14 cellular contexts compared by ENCODE assay signal in genomic region chr11:1398506-1399235, GRCh38. TPM values are rescaled to one million over a fixed set of nuclear protein-coding genes. Genes with fewer than 3 reads are reported as not detected.
A peak's percentile ranks its signal among the peaks of the same experiment; 100 is the strongest.
DNase-seq lines count a peak whose midpoint lies in the region; ATAC-seq and TF ChIP-seq lines count a peak whose summit lies in the region.
"Had no signal": no experiment of that assay in that cellular context is flagged by ENCODE, and none has a peak within 500 bp of the region (broad histone marks: within the 10 kb centered on the region; RNA-seq: fewer than 3 reads in every experiment).

No MANE protein-coding gene starts in this region.

- H3K4me1 Mint-ChIP-seq in CD14-positive monocyte = no peaks in the 10 kb centered on the region

- intact Hi-C loops in Right ventricle myocardium inferior (cut with DNase I) (no loop called here), left ventricle myocardium inferior (cut with micrococcal nuclease) (no loop called here), CD14-positive monocyte (cut with micrococcal nuclease) (no loop called here), dorsolateral prefrontal cortex (cut with DNase I) (loop anchor here (5.0 to 10.0 kb wide), 3 partner anchors 49 to 119 kb away; no protein-coding TSS in a partner anchor), psoas muscle (cut with DNase I) (no loop called here), stomach (cut with DNase I; ENCODE audit: low total_unique reads) (no loop called here)

- H3K36me3 ChIP-seq in left ventricle myocardium inferior (no peaks in the 10 kb centered on the region), psoas muscle (ENCODE audit: insufficient read depth in 1 of 2, low read depth in 1 of 2) (no peaks in the 10 kb centered on the region), stomach (no peaks in the 10 kb centered on the region)
- H3K36me3 ChIP-seq: BLaER1 treated with 17β-estradiol and CSF1 and Interleukin-3, amounts not matched to agents 10 nM and 100 nM had no signal

- peaks cover 0 to 12% (median 5%) of the 10 kb centered on the region in 3 donors for H3K27me3 Mint-ChIP-seq in CD14-positive monocyte (ENCODE audit: low read depth in 3 of 3)

- TF ChIP-seq CTCF in left ventricle myocardium inferior (IDR thresholded peaks at IDR 0.05; ENCODE audit: borderline replicate concordance) (no peak), CD14-positive monocyte (IDR thresholded peaks at IDR 0.05) (no peak), dorsolateral prefrontal cortex (IDR thresholded peaks at IDR 0.05 in 54 of 56, conservative IDR thresholded peaks at IDR 0.05 in 2 of 56; ENCODE audit: low read depth in 1 of 56, partially characterized antibody in 56 of 56) (no peak), psoas muscle (IDR thresholded peaks at IDR 0.05) (no peak), GM13976 (IDR thresholded peaks at IDR 0.05; ENCODE audit: borderline replicate concordance, control extremely low read depth, extremely low read depth, insufficient read depth, missing control alignments) (no peak), stomach (IDR thresholded peaks at IDR 0.05) (no peak)

- no peaks in the 10 kb centered on the region for H3K9me3 Mint-ChIP-seq in CD14-positive monocyte
- H3K9me3 Mint-ChIP-seq: CD4-positive, alpha-beta T cell had no signal

- H3K9me3 ChIP-seq in left ventricle myocardium inferior (replicated peaks) (no peaks in the 10 kb centered on the region), psoas muscle (no peaks in the 10 kb centered on the region), stomach (no peaks in the 10 kb centered on the region)
- H3K9me3 ChIP-seq: BLaER1 treated with 17β-estradiol and CSF1 and Interleukin-3, amounts not matched to agents 10 nM and 100 nM had no signal

- in situ Hi-C loops in GM13976 (cut with MboI; ENCODE audit: low sequenced_read_pairs, unreplicated experiment) = no loop called here

- peaks cover 2% of the 10 kb centered on the region for H3K4me1 ChIP-seq in left ventricle myocardium inferior
- no peaks in the 10 kb centered on the region for H3K4me1 ChIP-seq in psoas muscle
- H3K4me1 ChIP-seq in stomach = peaks cover 0 to 11% (median 0%) of the 10 kb centered on the region in 4 donors

- H3K27ac Mint-ChIP-seq in CD14-positive monocyte = no peak overlapping the region
- H3K27ac Mint-ChIP-seq: CD4-positive, alpha-beta T cell had no signal

- no peak overlapping the region for H3K4me3 Mint-ChIP-seq in CD14-positive monocyte
- H3K4me3 Mint-ChIP-seq: CD4-positive, alpha-beta T cell had no signal

- no peak overlapping the region for H3K27ac ChIP-seq in left ventricle myocardium inferior (replicated peaks)
- H3K27ac ChIP-seq in dorsolateral prefrontal cortex = peak overlapping the region in 56 of 59 donors; percentile 49 to 100 (median 98)
- H3K27ac ChIP-seq in psoas muscle = no peak overlapping the region
- no peak overlapping the region for H3K27ac ChIP-seq in stomach
- H3K27ac ChIP-seq: BLaER1 treated with 17β-estradiol and CSF1 and Interleukin-3, amounts not matched to agents 10 nM and 100 nM had no signal

- peak; percentile 47 for DNase-seq in Right ventricle myocardium inferior (ENCODE audit: missing footprints)
- no peak for DNase-seq in left ventricle myocardium inferior
- DNase-seq in CD14-positive monocyte (ENCODE audit: low spot score) = peak; percentile 41
- peak in 1 of 10 donors; percentile 29 for DNase-seq in dorsolateral prefrontal cortex
- DNase-seq in psoas muscle = peak; percentile 6 to 30
- no peak for DNase-seq in GM13976 (ENCODE audit: low spot score)
- no peak for DNase-seq in stomach
- no peak for DNase-seq in AG20443 (ENCODE audit: low spot score)
- DNase-seq: 8988T, DMS79 had no signal

- H3K36me3 Mint-ChIP-seq in CD14-positive monocyte = no peaks in the 10 kb centered on the region

- WGBS in psoas muscle, 3 donors = 76 to 77% (median 77%) methylated on average over 21 to 23 of the region's 23 CpGs
- WGBS in stomach, 5 donors = 65 to 76% (median 72%) methylated on average over 11 to 23 of the region's 23 CpGs

- TF ChIP-seq POLR2A in stomach (IDR thresholded peaks at IDR 0.05) = no peak

- H3K27me3 ChIP-seq in left ventricle myocardium inferior (ENCODE audit: low read depth) (peaks cover 85% of the 10 kb centered on the region), dorsolateral prefrontal cortex (no peaks in the 10 kb centered on the region), psoas muscle (ENCODE audit: insufficient read depth in 3 of 3, low read length in 2 of 3) (peaks cover 0 to 43% (median 6%) of the 10 kb centered on the region in 3 donors), stomach (peaks cover 0 to 90% (median 23%) of the 10 kb centered on the region in 3 donors)

- no peak for TF ChIP-seq EP300 in stomach (IDR thresholded peaks at IDR 0.05)

- no peak for ATAC-seq in Right ventricle myocardium inferior
- no peak for ATAC-seq in psoas muscle
- ATAC-seq: HCT116, HepG2 had no signal

- H3K4me3 ChIP-seq in left ventricle myocardium inferior (no peak overlapping the region), dorsolateral prefrontal cortex (peak overlapping the region in 12 of 59 donors; percentile 1 to 51 (median 30)), psoas muscle (no peak overlapping the region), stomach (no peak overlapping the region)
- H3K4me3 ChIP-seq: BLaER1 treated with 17β-estradiol and CSF1 and Interleukin-3, amounts not matched to agents 10 nM and 100 nM had no signal

RNA-seq across cellular contexts. Expression of gene BRSK2, which starts 8.9 kb away (rescaled TPM):
- 1.4 TPM for total RNA-seq in Right ventricle myocardium inferior
- 0.52 TPM for total RNA-seq in left ventricle myocardium inferior
- polyA plus RNA-seq in CD14-positive monocyte = not detected
- 100 to 1,000 TPM in 115 of 120 experiments, 10 to 100 TPM in 5; 82.1 to 191 (median 130) TPM for total RNA-seq in dorsolateral prefrontal cortex
- total RNA-seq in psoas muscle = under 1 TPM; 0.19 to 0.47 (median 0.29) TPM
- under 1 TPM; 0.26 to 0.78 (median 0.44) TPM for polyA plus RNA-seq in psoas muscle
- 1 to 10 TPM in 2 of 5 donors, not detected in 3; 1.8 TPM for total RNA-seq in stomach
- 1 to 10 TPM; 1.8 to 6.9 (median 3.2) TPM for polyA plus RNA-seq in stomach

Comparison
In these comparisons a context has a peak if more than half of its experiments do, and no peak if none do; other contexts are left out.
1. DNase-seq: peak in Right ventricle myocardium inferior (single experiment), CD14-positive monocyte (single experiment) and psoas muscle (2 of 2); none in left ventricle myocardium inferior (single experiment), GM13976 (single experiment), stomach (single experiment) and AG20443 (single experiment).
2. H3K27ac ChIP-seq: peak in dorsolateral prefrontal cortex (56 of 59); none in left ventricle myocardium inferior (single experiment), psoas muscle (single experiment) and stomach (0 of 5).
3. RNA of gene BRSK2, which starts 8.9 kb away (total RNA-seq): 82.1 to 191 TPM in dorsolateral prefrontal cortex; 1.4 TPM in Right ventricle myocardium inferior (single experiment), 0.52 TPM in left ventricle myocardium inferior (single experiment), 0.19 to 0.47 TPM in psoas muscle and 1.8 TPM in stomach; every median in the first group is over 10 times any median in the second.
4. intact Hi-C loops: an anchor here in dorsolateral prefrontal cortex (5.0 to 10.0 kb wide); none called in Right ventricle myocardium inferior, left ventricle myocardium inferior, CD14-positive monocyte, psoas muscle and stomach.